In genomic region chr5:139453683-139454567, GRCh38 we compare ENCODE assay signal across 1 cellular context.
TF ChIP-seq lines count a peak whose summit lies in the region.

No MANE protein-coding gene starts in this region.

TF ChIP-seq in H1, 55 proteins besides CTCF, POLR2A, EP300 and RAD21:
- TF ChIP-seq SRF (IDR thresholded peaks at IDR 0.05; ENCODE audit: low read depth, low read length) (no peak), SUZ12 (IDR thresholded peaks at IDR 0.05; ENCODE audit: low read length) (no peak), MAX (IDR thresholded peaks at IDR 0.05) (no peak), PHF8 (conservative IDR thresholded peaks at IDR 0.05; ENCODE audit: low read depth, low read length) (no peak), JUND (IDR thresholded peaks at IDR 0.05; ENCODE audit: low read length) (no peak), EZH2 (IDR thresholded peaks at IDR 0.05; ENCODE audit: low read depth, low read length, severe bottlenecking) (no peak), SP4 (IDR thresholded peaks at IDR 0.05; ENCODE audit: low read length) (no peak), NANOG (IDR thresholded peaks at IDR 0.05; ENCODE audit: insufficient read depth, low read depth, low read length, poor library complexity, severe bottlenecking) (no peak), ZNF274 (IDR thresholded peaks at IDR 0.05; ENCODE audit: borderline replicate concordance, extremely low read depth, low read length) (no peak)
